13 cellular contexts compared by ENCODE assay signal in the genomic region with DNA sequence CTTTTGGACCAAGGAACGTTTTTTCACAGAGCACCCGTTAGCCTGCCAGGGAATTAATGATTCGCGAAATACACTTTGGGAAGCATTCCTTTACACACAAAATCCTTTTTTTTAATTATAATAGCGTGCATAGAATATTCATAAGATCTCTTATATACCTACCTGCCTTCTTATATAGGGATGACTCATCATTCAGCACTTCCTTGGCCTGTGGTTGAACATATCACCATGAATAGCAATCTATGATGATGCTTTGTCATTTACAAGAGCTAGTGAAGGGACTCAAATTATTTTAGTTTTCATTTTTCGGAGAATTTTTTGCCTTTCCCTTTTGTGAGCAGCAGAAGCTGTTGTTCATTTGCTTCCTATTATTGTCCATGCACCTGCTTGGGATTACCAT.
"Had no signal": no experiment of that assay in that cellular context is flagged by ENCODE, and none has a peak within 500 bp of the region (broad histone marks: within the 10 kb centered on the region; RNA-seq: fewer than 3 reads in every experiment).

No MANE protein-coding gene starts in this region.

- FAIRE-seq: colon, endothelial cell of umbilical vein, kidney had no signal

- H3K4me1 Mint-ChIP-seq: neural crest cell had no signal

- ATAC-seq: activated T-cell treated with anti-CD3 and anti-CD28 coated beads, Interleukin-2, amount 50 U/mL, for 4 hours; left ventricle myocardium superior had no signal

- DNase-seq: activated CD4-positive, alpha-beta T cell treated with anti-CD3 and anti-CD28 coated beads for 48 hours; activated gamma-delta T cell treated with Interleukin-2 at 50 U/mL for 16 hours; activated T-cell treated with anti-CD3 and anti-CD28 coated beads, Interleukin-2, amount 50 U/mL, for 4 hours; effector CD4-positive, alpha-beta T cell; kidney; left ventricle myocardium superior; stimulated activated CD4-positive, alpha-beta T cell treated with anti-CD3 and anti-CD28 coated beads, Interleukin-4, amount 100 ng/mL, for 1 hour; stimulated activated CD8-positive, alpha-beta memory T cell treated with anti-CD3 and anti-CD28 coated beads, Interleukin-4, amount 100 ng/mL, for 48 hours had no signal

- H3K27ac ChIP-seq: hepatocyte, VCaP had no signal

- H3K4me3 ChIP-seq: hepatocyte had no signal

- H3K4me3 Mint-ChIP-seq: activated T-cell treated with anti-CD3 and anti-CD28 coated beads, Interleukin-2, amount 50 U/mL, for 4 hours; neural crest cell had no signal

- H3K4me2 ChIP-seq: hepatocyte had no signal
